In genomic region chr12:49698619-49699545, GRCh38 we compare ENCODE assay signal across 9 cellular contexts. TPM values are rescaled to one million over a fixed set of nuclear protein-coding genes. Genes with fewer than 3 reads are reported as not detected.
A peak's percentile ranks its signal among the peaks of the same experiment; 100 is the strongest.
DNase-seq lines count a peak whose midpoint lies in the region; ATAC-seq and TF ChIP-seq lines count a peak whose summit lies in the region.
"Had no signal": no experiment of that assay in that cellular context is flagged by ENCODE, and none has a peak within 500 bp of the region (broad histone marks: within the 10 kb centered on the region; RNA-seq: fewer than 3 reads in every experiment).

No MANE protein-coding gene starts in this region.

- H3K4me3 Mint-ChIP-seq in CD8-positive, alpha-beta T cell: peak overlapping the region; percentile 84
- H3K4me3 Mint-ChIP-seq in endodermal cell: peak overlapping the region; percentile 23

- 7 to 11% methylated on average over 3 to 8 of the region's 8 CpGs for WGBS in endodermal cell (ENCODE audit: insufficient coverage in 1 of 2, insufficient read length in 1 of 2), 2 experiments

- POLR2A ChIA-PET in CD8-positive, alpha-beta T cell (lab: Charles Lee): no interaction called here

- H3K4me1 ChIP-seq in CD8-positive, alpha-beta T cell (ENCODE audit: insufficient read depth, low read length): peaks cover 29% of the 10 kb centered on the region
- peaks cover 20% of the 10 kb centered on the region for H3K4me1 ChIP-seq in endodermal cell (ENCODE audit: control insufficient read depth, insufficient read depth, low read length)
- peaks cover 7 to 20% of the 10 kb centered on the region in 2 donors for H3K4me1 ChIP-seq in muscle layer of duodenum (ENCODE audit: control insufficient read depth in 1 of 2, insufficient read depth in 2 of 2, low read length in 2 of 2)

- no peak overlapping the region for H3K9ac ChIP-seq in endodermal cell (ENCODE audit: extremely low read depth, low read length, poor library complexity, severe bottlenecking)

- no peaks in the 10 kb centered on the region for H3K27me3 Mint-ChIP-seq in CD8-positive, alpha-beta T cell (ENCODE audit: low read depth)
- no peaks in the 10 kb centered on the region for H3K27me3 Mint-ChIP-seq in endodermal cell (ENCODE audit: insufficient read depth)

- no peaks in the 10 kb centered on the region for H3K9me3 ChIP-seq in CD8-positive, alpha-beta T cell (ENCODE audit: low read length)
- H3K9me3 ChIP-seq in endodermal cell (ENCODE audit: control insufficient read depth, low read length) (no peaks in the 10 kb centered on the region), muscle layer of duodenum (ENCODE audit: control insufficient read depth in 1 of 2, low read length in 2 of 2) (no peaks in the 10 kb centered on the region)

- no peaks in the 10 kb centered on the region for H3K36me3 ChIP-seq in CD8-positive, alpha-beta T cell (ENCODE audit: insufficient read depth, low read length)
- H3K36me3 ChIP-seq in endodermal cell (ENCODE audit: control insufficient read depth, insufficient read depth, low read length) (no peaks in the 10 kb centered on the region), muscle layer of duodenum (ENCODE audit: control insufficient read depth in 1 of 2, insufficient read depth in 2 of 2, low read length in 2 of 2) (no peaks in the 10 kb centered on the region)

- peak overlapping the region; percentile 87 for H3K27ac Mint-ChIP-seq in CD8-positive, alpha-beta T cell
- H3K27ac Mint-ChIP-seq in endodermal cell: peak overlapping the region; percentile 64

- peak; percentile 74 for ATAC-seq in CD8-positive, alpha-beta T cell
- ATAC-seq in GM19463 (IDR thresholded peaks at IDR 0.05; ENCODE audit: unreplicated experiment) (peak; percentile 80), HG03520 (IDR thresholded peaks at IDR 0.05; ENCODE audit: unreplicated experiment) (peak; percentile 55)

- H3K27ac ChIP-seq in CD8-positive, alpha-beta T cell (ENCODE audit: low read depth, low read length): no peak overlapping the region
- H3K27ac ChIP-seq in endodermal cell (ENCODE audit: low read depth, low read length) (peak overlapping the region; percentile 13), muscle layer of duodenum (ENCODE audit: low read length) (peak overlapping the region; percentile 27)
- H3K27ac ChIP-seq: PC-9 had no signal

- intact Hi-C loops in CD8-positive, alpha-beta T cell (cut with DNase I, micrococcal nuclease): loop anchor here in 1 of 2 experiments (2.0 kb wide), 1 partner anchor 36 kb away; no protein-coding TSS in a partner anchor

- H3K27me3 ChIP-seq in CD8-positive, alpha-beta T cell (ENCODE audit: insufficient read depth, low read length): no peaks in the 10 kb centered on the region
- H3K27me3 ChIP-seq in endodermal cell (ENCODE audit: control insufficient read depth, insufficient read depth, low read length, poor library complexity, severe bottlenecking): no peaks in the 10 kb centered on the region
- no peaks in the 10 kb centered on the region for H3K27me3 ChIP-seq in muscle layer of duodenum (ENCODE audit: low read depth, low read length)

- CTCF ChIA-PET in CD8-positive, alpha-beta T cell (lab: Charles Lee): interaction anchor here (0.6 to 4.7 kb wide), 9 partner anchors 8 to 118 kb away, joined by 3 to 26 read pairs (median 4); partner anchors contain the start of gene FMNL3

- no peak for TF ChIP-seq CTCF in CD8-positive, alpha-beta T cell (IDR thresholded peaks at IDR 0.05)
- TF ChIP-seq CTCF in endodermal cell (conservative IDR thresholded peaks at IDR 0.05): no peak

- H3K4me1 Mint-ChIP-seq in CD8-positive, alpha-beta T cell (ENCODE audit: low read depth): peaks cover 64% of the 10 kb centered on the region
- peaks cover 41% of the 10 kb centered on the region for H3K4me1 Mint-ChIP-seq in endodermal cell

- H3K9me3 Mint-ChIP-seq in CD8-positive, alpha-beta T cell: no peaks in the 10 kb centered on the region
- H3K9me3 Mint-ChIP-seq in endodermal cell: no peaks in the 10 kb centered on the region

- H3K4me3 ChIP-seq in CD8-positive, alpha-beta T cell (ENCODE audit: low read depth, low read length): peak overlapping the region; percentile 42
- peak overlapping the region; percentile 68 for H3K4me3 ChIP-seq in endodermal cell (ENCODE audit: low read length)
- peak overlapping the region in 1 of 2 donors; percentile 4 for H3K4me3 ChIP-seq in muscle layer of duodenum (ENCODE audit: low read depth in 1 of 2, low read length in 2 of 2)
- H3K4me3 ChIP-seq: PC-9 had no signal

- H3K36me3 Mint-ChIP-seq in CD8-positive, alpha-beta T cell: peaks cover 3% of the 10 kb centered on the region
- H3K36me3 Mint-ChIP-seq in endodermal cell (ENCODE audit: low read depth): no peaks in the 10 kb centered on the region

- peak in 4 of 7 experiments; percentile 16 to 56 (median 34) for DNase-seq in CD8-positive, alpha-beta T cell
- DNase-seq in UCSD-AML1 (lab: John Stamatoyannopoulos, UW; ENCODE audit: unreplicated experiment) (peak; percentile 81), endodermal cell (peak; percentile 89), HT-29 (ENCODE audit: low spot score) (no peak), DMS79 (lab: John Stamatoyannopoulos, UW) (no peak)

RNA-seq across cellular contexts. Expression of gene FMNL3, which starts 8.3 kb away (rescaled TPM):
- total RNA-seq in CD8-positive, alpha-beta T cell: 10 to 100 TPM; 27.9 to 31.9 TPM
- 10 to 100 TPM; 22.4 to 23.5 TPM for total RNA-seq in endodermal cell
- polyA plus RNA-seq in endodermal cell (2013, experiment 1 of 2): 14.2 TPM
- 15.9 TPM for polyA plus RNA-seq in endodermal cell (2013, experiment 2 of 2)
- total RNA-seq in HT-29 (2014; rRNA removed; shearing (Covaris generic)): 0.89 and 1.0 TPM in 2 replicates

RNA-seq across cellular contexts. Expression of gene TMBIM6, which starts 42.5 kb away (rescaled TPM):
- 100 to 1,000 TPM; 289 to 309 TPM for total RNA-seq in CD8-positive, alpha-beta T cell
- total RNA-seq in endodermal cell: 100 to 1,000 TPM; 426 to 455 TPM
- 396 TPM for polyA plus RNA-seq in endodermal cell (2013, experiment 1 of 2)
- polyA plus RNA-seq in endodermal cell (2013, experiment 2 of 2): 348 TPM
- total RNA-seq in HT-29 (2014; rRNA removed; shearing (Covaris generic)): 409 and 478 TPM in 2 replicates

Comparison
In these comparisons a context has a peak if more than half of its experiments do, and no peak if none do; other contexts are left out.
1. DNase-seq: peak in CD8-positive, alpha-beta T cell (4 of 7), UCSD-AML1 (single experiment) and endodermal cell (single experiment); none in HT-29 (single experiment) and DMS79 (single experiment).
2. RNA of gene FMNL3, which starts 8.3 kb away (total RNA-seq): 27.9 to 31.9 TPM in CD8-positive, alpha-beta T cell and 22.4 to 23.5 TPM in endodermal cell; 0.89 to 1.0 TPM in HT-29; every median in the first group is over 10 times any median in the second.
3. Peak in every context shown above with its lines, with median percentiles within 50 percentile points of each other: ATAC-seq.